20 cellular contexts compared by ENCODE assay signal in the genomic region with DNA sequence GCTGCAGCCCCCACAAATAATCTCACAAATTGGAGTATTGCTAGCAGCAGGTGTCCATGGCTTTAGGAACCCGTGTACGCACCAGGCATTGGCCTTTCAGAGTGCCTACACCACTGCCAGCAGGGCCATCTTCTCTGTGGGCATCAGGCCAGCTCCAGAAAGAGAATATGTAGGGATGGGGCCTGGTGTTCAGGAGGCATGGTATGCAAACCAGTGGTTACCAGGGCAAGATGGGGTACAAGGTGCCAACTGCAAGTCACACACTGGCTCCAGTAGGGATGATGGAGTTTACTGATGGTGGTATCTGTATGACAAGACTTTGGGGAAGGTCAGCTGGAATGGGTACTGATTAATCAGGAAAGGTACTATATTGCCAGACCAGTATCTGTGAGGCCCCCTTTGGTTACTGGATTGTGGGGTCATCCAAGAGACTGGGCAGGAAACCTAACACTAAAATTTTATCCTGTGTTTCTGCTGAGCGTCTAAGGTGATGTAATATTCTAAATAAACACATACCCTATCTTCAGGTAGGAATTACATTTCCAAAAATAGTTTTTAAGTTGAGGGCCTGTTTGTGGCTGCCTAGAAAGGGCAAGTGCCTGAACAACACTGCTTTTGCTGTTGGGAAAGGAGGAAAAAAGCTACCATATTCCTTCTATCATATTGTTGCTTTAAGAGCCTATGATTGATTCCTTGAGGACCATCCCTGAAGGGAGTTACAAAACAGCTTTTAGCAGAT. TPM values are rescaled to one million over a fixed set of nuclear protein-coding genes. Genes with fewer than 3 reads are reported as not detected.
DNase-seq lines count a peak whose midpoint lies in the region; ATAC-seq, FAIRE-seq and TF ChIP-seq lines count a peak whose summit lies in the region.
"Had no signal": no experiment of that assay in that cellular context is flagged by ENCODE, and none has a peak within 500 bp of the region (broad histone marks: within the 10 kb centered on the region; RNA-seq: fewer than 3 reads in every experiment).

No MANE protein-coding gene starts in this region.

- peak overlapping the region; percentile 3 for H3K27ac Mint-ChIP-seq in CD8-positive, alpha-beta T cell
- peak overlapping the region; percentile 62; the same call in 1 of the 2 replicates for H3K27ac Mint-ChIP-seq in GM23338

- DNase-seq in CD8-positive, alpha-beta T cell, result no peak
- DNase-seq in GM23338 (ENCODE audit: low spot score) (no peak), GM12878 (ENCODE audit: low read depth, low spot score) (no peak), left lung (no peak), DMS153 treated with DMSO at 0.1 percent for 48 hours (lab: John Stamatoyannopoulos, UW; ENCODE audit: unreplicated experiment) (no peak)
- DNase-seq: activated CD4-positive, alpha-beta T cell treated with anti-CD3 and anti-CD28 coated beads, Interleukin-2, amount 10 ng/mL, durations not matched to agents 7 days and 5 days; activated gamma-delta T cell treated with Interleukin-2 at 50 U/mL for 16 hours; amygdala; COR-L47; effector memory CD4-positive, alpha-beta T cell; NCI-H1092 treated with DMSO at 0.1 percent for 48 hours; NCI-H2081; NCI-H510A treated with DMSO at 0.1 percent for 48 hours; retina had no signal

- no peak overlapping the region for H3K4me3 Mint-ChIP-seq in CD8-positive, alpha-beta T cell
- no peak overlapping the region for H3K4me3 Mint-ChIP-seq in GM23338
- H3K4me3 Mint-ChIP-seq: activated CD4-positive, alpha-beta T cell treated with anti-CD3 and anti-CD28 coated beads, Interleukin-2, amount 10 ng/mL, durations not matched to agents 7 days and 5 days; stimulated activated effector memory CD8-positive, alpha-beta T cell treated with anti-CD3 and anti-CD28 coated beads, Interleukin-12 subunit alpha, Interleukin-12 subunit beta, amount 100 ng/mL, for 72 hours had no signal

- POLR2A ChIA-PET in CD8-positive, alpha-beta T cell (lab: Charles Lee), result interaction anchor here (0.6 to 1.1 kb wide), 2 partner anchors 49 to 51 kb away, joined by 3 to 4 read pairs; no protein-coding TSS in a partner anchor
- POLR2A ChIA-PET in GM12878 (lab: Charles Lee), result interaction anchor here (0.7 to 1.6 kb wide), 3 partner anchors 8 to 104 kb away, joined by 3 to 6 read pairs (median 3); no protein-coding TSS in a partner anchor

- intact Hi-C loops in CD8-positive, alpha-beta T cell (cut with DNase I, micrococcal nuclease), result no loop called here
- intact Hi-C loops in GM12878 (cut with micrococcal nuclease; ENCODE audit: unreplicated experiment), result no loop called here
- intact Hi-C loops in left lung (cut with DNase I), result no loop called here

- H3K9ac ChIP-seq in GM12878 (ENCODE audit: control insufficient read depth, insufficient read depth, low read length), result no peak overlapping the region

- no peaks in the 10 kb centered on the region for H3K27me3 ChIP-seq in CD8-positive, alpha-beta T cell (ENCODE audit: insufficient read depth, low read length)
- H3K27me3 ChIP-seq in GM23338 (ENCODE audit: insufficient read depth) (no peaks in the 10 kb centered on the region), GM12878 (replicated peaks in 1 of 2; ENCODE audit: control insufficient read depth in 2 of 2, insufficient read depth in 2 of 2, low read length in 1 of 2) (no peaks in the 10 kb centered on the region), left lung (no peaks in the 10 kb centered on the region)
- H3K27me3 ChIP-seq: neutrophil had no signal

- TF ChIP-seq RAD21 in GM12878 (IDR thresholded peaks at IDR 0.05; ENCODE audit: insufficient read depth, low read depth, low read length), result no peak

- peaks cover 6% of the 10 kb centered on the region for H3K4me1 ChIP-seq in CD8-positive, alpha-beta T cell (ENCODE audit: insufficient read depth, low read length)
- peaks cover 32% of the 10 kb centered on the region for H3K4me1 ChIP-seq in GM23338 (ENCODE audit: insufficient read depth)
- H3K4me1 ChIP-seq in GM12878 (ENCODE audit: control insufficient read depth, insufficient read depth, low read length), result peaks cover 4% of the 10 kb centered on the region; the same call in 1 of the 2 replicates
- H3K4me1 ChIP-seq in left lung, result peaks cover 0 to 10% of the 10 kb centered on the region in 2 donors

- no TSS peak for BruUV-seq in GM12878 (replicated peaks; lab: Mats Ljungman, UMichigan)

- 83% methylated on average over 3 of the region's 3 CpGs for WGBS in GM12878 (ENCODE audit: insufficient coverage, insufficient replicate concordance, low lambda C conversion rate, missing lambda C conversion rate)

- H3K4me2 ChIP-seq in GM23338 (peak overlapping the region; percentile 42), GM12878 (ENCODE audit: control insufficient read depth, insufficient read depth) (no peak overlapping the region; the same call in 1 of the 2 replicates)

- peaks cover 65% of the 10 kb centered on the region for H4K20me1 ChIP-seq in GM23338 (replicated peaks; ENCODE audit: insufficient read depth)
- 0 out of 2 replicates have a peak, but pooled peaks cover 3% of the 10 kb centered on the region for H4K20me1 ChIP-seq in GM12878 (ENCODE audit: control insufficient read depth, insufficient read depth)

- H3F3A ChIP-seq in GM23338 (replicated peaks; ENCODE audit: low read depth), result no peaks in the 10 kb centered on the region

- H3K36me3 ChIP-seq in CD8-positive, alpha-beta T cell (ENCODE audit: insufficient read depth, low read length), result peaks cover 14% of the 10 kb centered on the region
- H3K36me3 ChIP-seq in GM23338 (ENCODE audit: insufficient read depth) (peaks cover 34% of the 10 kb centered on the region), GM12878 (ENCODE audit: control insufficient read depth in 2 of 2, insufficient read depth in 2 of 2, low read length in 1 of 2) (peaks cover 0 to 34% of the 10 kb centered on the region in 2 experiments; a peak in 2 of 4 replicates), left lung (peaks cover 0 to 61% of the 10 kb centered on the region in 2 donors)

- no peak for TF ChIP-seq EP300 in GM12878 (IDR thresholded peaks at IDR 0.05; ENCODE audit: borderline replicate concordance in 1 of 2, control insufficient read depth in 1 of 2, low read depth in 2 of 2, low read length in 2 of 2)

- no peaks in the 10 kb centered on the region for H3K27me3 Mint-ChIP-seq in CD8-positive, alpha-beta T cell (ENCODE audit: low read depth)
- no peaks in the 10 kb centered on the region for H3K27me3 Mint-ChIP-seq in GM23338 (ENCODE audit: insufficient read depth, low read depth, poor library complexity)
- H3K27me3 Mint-ChIP-seq: activated CD4-positive, alpha-beta T cell treated with anti-CD3 and anti-CD28 coated beads, Interleukin-2, amount 10 ng/mL, durations not matched to agents 7 days and 5 days had no signal

- RAD21 ChIA-PET in GM12878 (lab: Charles Lee; ENCODE audit: unreplicated experiment), result interaction anchor here (0.6 to 0.7 kb wide), 2 partner anchors 9 to 309 kb away, joined by 3 to 4 read pairs; no protein-coding TSS in a partner anchor

- H2AFZ ChIP-seq in GM23338 (no peak overlapping the region), GM12878 (ENCODE audit: control insufficient read depth, low read depth, low read length) (no peak overlapping the region)

- H3K79me2 ChIP-seq in GM23338 (replicated peaks; ENCODE audit: insufficient read depth) (peaks cover 98% of the 10 kb centered on the region), GM12878 (ENCODE audit: control insufficient read depth, insufficient read depth, low read length) (peaks cover 63% of the 10 kb centered on the region)

- FAIRE-seq in GM12878 (lab: Jason Lieb, UNC), result no peak
- FAIRE-seq: G401.6 had no signal

- in situ Hi-C loops in GM12878 (cut with MboI), result no loop called here

- TF ChIP-seq POLR2A in GM12878 (IDR thresholded peaks at IDR 0.05; ENCODE audit: low read depth, low read length), result no peak

- SMC1A ChIA-PET in GM12878 (lab: Charles Lee; ENCODE audit: uncharacterized antibody, unreplicated experiment), result interaction anchor here (1.0 to 2.1 kb wide), 5 partner anchors 9 to 61 kb away, joined by 3 to 6 read pairs (median 3); no protein-coding TSS in a partner anchor

- H3K9me3 Mint-ChIP-seq in CD8-positive, alpha-beta T cell, result no peaks in the 10 kb centered on the region
- H3K9me3 Mint-ChIP-seq in GM23338, result no peaks in the 10 kb centered on the region
- H3K9me3 Mint-ChIP-seq: activated CD4-positive, alpha-beta T cell treated with anti-CD3 and anti-CD28 coated beads, Interleukin-2, amount 10 ng/mL, durations not matched to agents 7 days and 5 days; stimulated activated effector memory CD8-positive, alpha-beta T cell treated with anti-CD3 and anti-CD28 coated beads, Interleukin-12 subunit alpha, Interleukin-12 subunit beta, amount 100 ng/mL, for 72 hours had no signal

- H3K4me3 ChIP-seq in CD8-positive, alpha-beta T cell (ENCODE audit: low read depth, low read length), result no peak overlapping the region
- H3K4me3 ChIP-seq in GM23338 (no peak overlapping the region), GM12878 (no peak overlapping the region), left lung (no peak overlapping the region)
- H3K4me3 ChIP-seq: thoracic aorta had no signal

- peaks cover 56% of the 10 kb centered on the region for H3K36me3 Mint-ChIP-seq in CD8-positive, alpha-beta T cell
- peaks cover 48% of the 10 kb centered on the region for H3K36me3 Mint-ChIP-seq in GM23338 (ENCODE audit: low read depth)

- CTCF ChIA-PET in CD8-positive, alpha-beta T cell (lab: Charles Lee), result no interaction called here
- CTCF ChIA-PET in GM12878 (lab: Yijun Ruan, JAX), result interaction anchor here (0.8 to 1.3 kb wide), 3 partner anchors 12 to 81 kb away, joined by 3 to 4 read pairs (median 3); partner anchors contain the start of genes BCS1L and ZNF142

- no peaks in the 10 kb centered on the region for H3K9me3 ChIP-seq in CD8-positive, alpha-beta T cell (ENCODE audit: low read length)
- H3K9me3 ChIP-seq in GM12878 (replicated peaks; ENCODE audit: control insufficient read depth, insufficient read depth, low read length) (no peaks in the 10 kb centered on the region), left lung (no peaks in the 10 kb centered on the region)
- H3K9me3 ChIP-seq: neutrophil, thoracic aorta had no signal

- peaks cover 52% of the 10 kb centered on the region for H3K4me1 Mint-ChIP-seq in CD8-positive, alpha-beta T cell (ENCODE audit: low read depth)
- peaks cover 27% of the 10 kb centered on the region for H3K4me1 Mint-ChIP-seq in GM23338

- no peak for ATAC-seq in CD8-positive, alpha-beta T cell
- no peak for ATAC-seq in GM23338
- peak; percentile 17 for ATAC-seq in GM12878
- peak; percentile 79 for ATAC-seq in left lung
- no peak for ATAC-seq in HG03196 (IDR thresholded peaks at IDR 0.05; ENCODE audit: unreplicated experiment)
- no peak for ATAC-seq in GM18861 (IDR thresholded peaks at IDR 0.05; ENCODE audit: unreplicated experiment)
- ATAC-seq: stimulated activated effector memory CD8-positive, alpha-beta T cell treated with anti-CD3 and anti-CD28 coated beads, Interleukin-12 subunit alpha, Interleukin-12 subunit beta, amount 100 ng/mL, for 72 hours had no signal

- H3K27ac ChIP-seq in CD8-positive, alpha-beta T cell (ENCODE audit: low read depth, low read length), result no peak overlapping the region
- H3K27ac ChIP-seq in GM23338 (ENCODE audit: low read depth) (peak overlapping the region; percentile 21; the same call in 1 of the 2 replicates), GM12878 (ENCODE audit: control insufficient read depth, insufficient read depth) (no peak overlapping the region; the same call in 1 of the 2 replicates), left lung (no peak overlapping the region)
- H3K27ac ChIP-seq: neutrophil, thoracic aorta had no signal

- no peaks in the 10 kb centered on the region for H3K9me2 ChIP-seq in GM23338 (ENCODE audit: insufficient read depth)

- TF ChIP-seq CTCF in CD8-positive, alpha-beta T cell (IDR thresholded peaks at IDR 0.05), result no peak
- no peak for TF ChIP-seq CTCF in GM23338 (conservative IDR thresholded peaks at IDR 0.05; ENCODE audit: low read depth in 2 of 2)
- TF ChIP-seq CTCF in GM12878 (IDR thresholded peaks at IDR 0.05 in 2 of 3, conservative IDR thresholded peaks at IDR 0.05 in 1 of 3; ENCODE audit: control insufficient read depth in 2 of 3, extremely low read depth in 1 of 3, insufficient read depth in 1 of 3, low read depth in 3 of 3, low read length in 3 of 3), result no peak
- no peak for TF ChIP-seq CTCF in left lung (IDR thresholded peaks at IDR 0.05)

RNA-seq across cellular contexts. Expression of gene CNOT9, which starts 9.0 kb away (rescaled TPM):
- total RNA-seq in CD8-positive, alpha-beta T cell, result 10 to 100 TPM; 73.9 to 79.3 TPM
- 93.9 and 132 TPM in 2 replicates for total RNA-seq in GM23338 (2014; rRNA removed; shearing (Covaris generic))
- 51.8 and 55.3 TPM in 2 replicates for polyA plus RNA-seq in GM23338 (2016; fragmentation: Nextera tagmentation; extraction: Ambion mirVana)
- total RNA-seq in GM12878 (2013; cell fraction: nucleolus; rRNA removed), result 114 TPM in 2 replicates
- 105 and 115 TPM in 2 replicates for total RNA-seq in GM12878 (2014; rRNA removed)
- 82.1 and 83.8 TPM in 2 replicates for total RNA-seq in GM12878 (2014; rRNA removed; fragmentation: Illumina TruSeq; extraction: Trizol)
- total RNA-seq in GM12878 (2021), result 95.3 and 105 TPM in 2 replicates
- 34.7 TPM for polyA plus RNA-seq in GM12878 (2011; ENCODE audit: low read depth)
- 172 and 197 TPM in 2 replicates for polyA plus RNA-seq in GM12878 (2011; rRNA removed)
- 109 and 117 TPM in 2 replicates for polyA plus RNA-seq in GM12878 (2011; cell fraction: cytosol; rRNA removed)
- polyA plus RNA-seq in GM12878 (2011; cell fraction: nucleus; rRNA removed), result 98.3 and 129 TPM in 2 replicates
- 46.1 and 47.4 TPM in 2 replicates for polyA plus RNA-seq in GM12878 (2012)
- 94.1 and 94.3 TPM in 2 replicates for polyA plus RNA-seq in GM12878 (2014; fragmentation: Illumina TruSeq; extraction: Trizol)
- polyA plus RNA-seq in GM12878 (2014; fragmentation: Nextera tagmentation; extraction: Ambion mirVana), result 10 to 100 TPM; 51.0 to 58.5 TPM
- polyA plus RNA-seq in GM12878 (2014; rRNA removed), result 74.9 and 87.2 TPM in 2 replicates
- 100 to 1,000 TPM; 102 to 114 TPM for polyA plus RNA-seq in GM12878 (2016; fragmentation: Nextera tagmentation; extraction: Ambion mirVana)
- polyA minus RNA-seq in GM12878 (2011; rRNA and poly(A)+ RNA removed), result 186 and 220 TPM in 2 replicates
- polyA minus RNA-seq in GM12878 (2011; cell fraction: cytosol; rRNA and poly(A)+ RNA removed), result 70.7 and 75.2 TPM in 2 replicates
- 41.7 and 60.6 TPM in 2 replicates for polyA minus RNA-seq in GM12878 (2011; cell fraction: nucleus; rRNA and poly(A)+ RNA removed)
- 10 to 100 TPM; 33.8 to 44.1 TPM for total RNA-seq in left lung

RNA-seq across cellular contexts. Expression of gene USP37, which starts 9.5 kb away (rescaled TPM):
- total RNA-seq in CD8-positive, alpha-beta T cell, result 10 to 100 TPM; 22.8 to 23.2 TPM
- 18.7 and 21.0 TPM in 2 replicates for total RNA-seq in GM23338 (2014; rRNA removed; shearing (Covaris generic))
- polyA plus RNA-seq in GM23338 (2016; fragmentation: Nextera tagmentation; extraction: Ambion mirVana) (7.4 and 8.2 TPM in 2 replicates), GM12878 (2011; rRNA removed) (14.4 and 23.6 TPM in 2 replicates), GM12878 (2014; fragmentation: Illumina TruSeq; extraction: Trizol) (10.2 and 12.5 TPM in 2 replicates), GM12878 (2014; fragmentation: Nextera tagmentation; extraction: Ambion mirVana) (1 to 10 TPM; 2.8 to 4.1 TPM), GM12878 (2014; rRNA removed) (5.7 and 6.6 TPM in 2 replicates), GM12878 (2016; fragmentation: Nextera tagmentation; extraction: Ambion mirVana) (10 to 100 TPM; 10.7 to 10.8 TPM)
- total RNA-seq in GM12878 (2013; cell fraction: nucleolus; rRNA removed), result 66.0 and 67.0 TPM in 2 replicates
- total RNA-seq in GM12878 (2014; rRNA removed) (9.7 and 10.2 TPM in 2 replicates), GM12878 (2014; rRNA removed; fragmentation: Illumina TruSeq; extraction: Trizol) (16.0 and 16.3 TPM in 2 replicates), GM12878 (2021) (15.6 and 18.6 TPM in 2 replicates), left lung (10 to 100 TPM; 13.0 to 16.5 TPM)
- 3.5 TPM for polyA plus RNA-seq in GM12878 (2011; ENCODE audit: low read depth)
- polyA plus RNA-seq in GM12878 (2011; cell fraction: cytosol; rRNA removed), result 5.0 and 5.7 TPM in 2 replicates
- polyA plus RNA-seq in GM12878 (2011; cell fraction: nucleus; rRNA removed), result 10.8 and 10.9 TPM in 2 replicates
- 5.1 and 6.6 TPM in 2 replicates for polyA plus RNA-seq in GM12878 (2012)
- polyA minus RNA-seq in GM12878 (2011; rRNA and poly(A)+ RNA removed), result 24.2 and 25.4 TPM in 2 replicates
- polyA minus RNA-seq in GM12878 (2011; cell fraction: cytosol; rRNA and poly(A)+ RNA removed), result 9.9 and 11.7 TPM in 2 replicates
- polyA minus RNA-seq in GM12878 (2011; cell fraction: nucleus; rRNA and poly(A)+ RNA removed), result 18.5 and 19.8 TPM in 2 replicates

RNA-seq across cellular contexts. Expression of gene PLCD4, which starts 30.0 kb away (rescaled TPM):
- total RNA-seq in CD8-positive, alpha-beta T cell, result 1 to 10 TPM in 1 of 2 experiments, under 1 TPM in 1; 0.67 to 1.0 TPM
- total RNA-seq in GM23338 (2014; rRNA removed; shearing (Covaris generic)), result 0.80 TPM in 1 of 2 replicates, not detected in the other
- polyA plus RNA-seq in GM23338 (2016; fragmentation: Nextera tagmentation; extraction: Ambion mirVana) (1.3 and 1.7 TPM in 2 replicates), GM12878 (2011; rRNA removed) (0.07 and 0.09 TPM in 2 replicates), GM12878 (2014; fragmentation: Illumina TruSeq; extraction: Trizol) (0.03 and 0.11 TPM in 2 replicates), GM12878 (2014; fragmentation: Nextera tagmentation; extraction: Ambion mirVana) (under 1 TPM; 0.18 to 0.27 TPM), GM12878 (2014; rRNA removed) (0.10 TPM in 1 of 2 replicates, not detected in the other), GM12878 (2016; fragmentation: Nextera tagmentation; extraction: Ambion mirVana) (1 to 10 TPM in 1 of 2 experiments, under 1 TPM in 1; 0.99 to 1.5 TPM)
- total RNA-seq in GM12878 (2013; cell fraction: nucleolus; rRNA removed), result 0.23 and 0.49 TPM in 2 replicates
- total RNA-seq in GM12878 (2014; rRNA removed) (under 0.01 TPM in 1 of 2 replicates, not detected in the other), GM12878 (2014; rRNA removed; fragmentation: Illumina TruSeq; extraction: Trizol) (0.05 TPM in 1 of 2 replicates, not detected in the other), GM12878 (2021) (0.28 TPM in 1 of 2 replicates, not detected in the other), left lung (1 to 10 TPM in 1 of 2 donors, under 1 TPM in 1; 0.89 to 1.5 TPM)
- 0.43 TPM for polyA plus RNA-seq in GM12878 (2011; ENCODE audit: low read depth)
- 0.03 TPM in 1 of 2 replicates, not detected in the other for polyA plus RNA-seq in GM12878 (2011; cell fraction: cytosol; rRNA removed)
- 0.16 and 0.26 TPM in 2 replicates for polyA plus RNA-seq in GM12878 (2011; cell fraction: nucleus; rRNA removed)
- polyA plus RNA-seq in GM12878 (2012), result 0.53 and 1.0 TPM in 2 replicates
- polyA minus RNA-seq in GM12878 (2011; rRNA and poly(A)+ RNA removed), result 0.07 TPM in 1 of 2 replicates, not detected in the other
- not detected in 2 replicates for polyA minus RNA-seq in GM12878 (2011; cell fraction: cytosol; rRNA and poly(A)+ RNA removed)
- not detected in 2 replicates for polyA minus RNA-seq in GM12878 (2011; cell fraction: nucleus; rRNA and poly(A)+ RNA removed)

Comparison
In these comparisons a context has a peak if more than half of its experiments do, and no peak if none do; other contexts are left out.
1. ATAC-seq: peak in GM12878 (single experiment) and left lung (single experiment); none in CD8-positive, alpha-beta T cell (single experiment), GM23338 (single experiment), HG03196 (single experiment) and GM18861 (single experiment).